In the genomic region with DNA sequence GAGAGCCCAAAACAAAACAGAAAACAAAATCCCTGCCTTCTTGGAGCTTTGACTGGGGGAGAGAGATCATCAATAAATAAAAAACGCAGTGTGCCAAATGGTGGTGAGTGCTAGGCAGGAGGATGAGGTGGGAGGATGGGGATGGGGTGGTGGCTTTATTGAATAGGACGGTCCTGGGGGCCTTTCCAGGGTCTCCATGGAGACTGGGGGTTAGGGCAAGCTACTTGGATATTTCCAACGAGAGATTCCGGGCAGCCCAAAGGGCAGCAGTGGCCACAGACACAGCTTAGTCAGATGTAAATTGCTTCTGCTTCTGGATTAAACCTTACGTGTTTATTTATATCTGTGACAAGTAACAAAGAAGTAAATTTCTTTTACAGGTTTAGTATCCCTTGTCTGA, we compare ENCODE assay signal across 15 cellular contexts.
DNase-seq lines count a peak whose midpoint lies in the region; ATAC-seq and TF ChIP-seq lines count a peak whose summit lies in the region.
"Had no signal": no experiment of that assay in that cellular context is flagged by ENCODE, and none has a peak within 500 bp of the region (broad histone marks: within the 10 kb centered on the region; RNA-seq: fewer than 3 reads in every experiment).

No MANE protein-coding gene starts in this region.

- no peaks in the 10 kb centered on the region for H4K20me1 ChIP-seq in neural progenitor cell (ENCODE audit: low read depth)

- H3K27me3 Mint-ChIP-seq in neural progenitor cell (ENCODE audit: insufficient read depth, low read depth) = no peaks in the 10 kb centered on the region

- ATAC-seq in GM21576 (IDR thresholded peaks at IDR 0.05; ENCODE audit: unreplicated experiment) (no peak), GM21737 (IDR thresholded peaks at IDR 0.05; ENCODE audit: unreplicated experiment) (no peak)
- ATAC-seq: HepG2 had no signal

- H3K9ac ChIP-seq in neural progenitor cell = no peak overlapping the region

- TF ChIP-seq CTCF in neural progenitor cell (IDR thresholded peaks at IDR 0.05) = no peak
- TF ChIP-seq CTCF in thyroid gland (IDR thresholded peaks at IDR 0.05) = no peak

- H3K27ac ChIP-seq in neural progenitor cell (no peak overlapping the region), thyroid gland (no peak overlapping the region)
- H3K27ac ChIP-seq: C4-2B had no signal

- TF ChIP-seq POLR2A in thyroid gland (IDR thresholded peaks at IDR 0.05) = no peak

- in situ Hi-C loops in G401 (cut with HindIII; ENCODE audit: low sequenced_read_pairs) = no loop called here

- 82 to 84% methylated on average over 5 of the region's 5 CpGs for WGBS in thyroid gland, 2 donors

- H3K27me3 ChIP-seq in neural progenitor cell (no peaks in the 10 kb centered on the region), thyroid gland (no peaks in the 10 kb centered on the region)

- DNase-seq in G401 (ENCODE audit: low spot score) = peak; percentile 23
- DNase-seq in medulla oblongata (ENCODE audit: extremely low spot score) = peak; percentile 66
- DNase-seq in neural progenitor cell (ENCODE audit: low spot score) = no peak
- no peak for DNase-seq in thyroid gland
- no peak for DNase-seq in NCI-H2107 (lab: John Stamatoyannopoulos, UW)
- DNase-seq: 8988T; Caco-2; CD4-positive, alpha-beta T cell; GDM1; H9 had no signal

- no peaks in the 10 kb centered on the region for H3F3A ChIP-seq in neural progenitor cell (ENCODE audit: low read depth)

- peaks cover 2% of the 10 kb centered on the region for H3K36me3 Mint-ChIP-seq in neural progenitor cell
- H3K36me3 Mint-ChIP-seq: IgD-negative memory B cell had no signal

- intact Hi-C loops in thyroid gland (cut with DNase I) = no loop called here

- H3K9me3 ChIP-seq in neural progenitor cell (ENCODE audit: low read depth) (no peaks in the 10 kb centered on the region), thyroid gland (no peaks in the 10 kb centered on the region)

- H3K4me2 ChIP-seq in neural progenitor cell = no peak overlapping the region

- H3K4me3 ChIP-seq in neural progenitor cell = no peak overlapping the region
- no peak overlapping the region for H3K4me3 ChIP-seq in thyroid gland (replicated peaks in 1 of 3)

- H3K4me1 Mint-ChIP-seq in neural progenitor cell = peaks cover 17% of the 10 kb centered on the region
- H3K4me1 Mint-ChIP-seq: IgD-negative memory B cell had no signal

- H3K4me3 Mint-ChIP-seq in neural progenitor cell = no peak overlapping the region
- H3K4me3 Mint-ChIP-seq: CD4-positive, alpha-beta T cell; H9; IgD-negative memory B cell had no signal

- H3K27ac Mint-ChIP-seq in neural progenitor cell = peak overlapping the region; percentile 11
- H3K27ac Mint-ChIP-seq: CD4-positive, alpha-beta T cell; H9; IgD-negative memory B cell had no signal

- H3K9me3 Mint-ChIP-seq in neural progenitor cell = peaks cover 24% of the 10 kb centered on the region
- H3K9me3 Mint-ChIP-seq: CD4-positive, alpha-beta T cell had no signal

- peaks cover 17% of the 10 kb centered on the region for H3K4me1 ChIP-seq in neural progenitor cell
- H3K4me1 ChIP-seq in thyroid gland = no peaks in the 10 kb centered on the region

- H3K36me3 ChIP-seq in neural progenitor cell (no peaks in the 10 kb centered on the region), thyroid gland (no peaks in the 10 kb centered on the region)

- no peaks in the 10 kb centered on the region for H3K79me2 ChIP-seq in neural progenitor cell (ENCODE audit: low read depth)

- H2AFZ ChIP-seq in neural progenitor cell (replicated peaks) = no peak overlapping the region

Comparison
In these comparisons a context has a peak if more than half of its experiments do, and no peak if none do; other contexts are left out.
1. DNase-seq: peak in G401 (single experiment) and medulla oblongata (single experiment); none in neural progenitor cell (single experiment), thyroid gland (0 of 2) and NCI-H2107 (single experiment).